ENCODE assay signal across 26 cellular contexts in the genomic region with DNA sequence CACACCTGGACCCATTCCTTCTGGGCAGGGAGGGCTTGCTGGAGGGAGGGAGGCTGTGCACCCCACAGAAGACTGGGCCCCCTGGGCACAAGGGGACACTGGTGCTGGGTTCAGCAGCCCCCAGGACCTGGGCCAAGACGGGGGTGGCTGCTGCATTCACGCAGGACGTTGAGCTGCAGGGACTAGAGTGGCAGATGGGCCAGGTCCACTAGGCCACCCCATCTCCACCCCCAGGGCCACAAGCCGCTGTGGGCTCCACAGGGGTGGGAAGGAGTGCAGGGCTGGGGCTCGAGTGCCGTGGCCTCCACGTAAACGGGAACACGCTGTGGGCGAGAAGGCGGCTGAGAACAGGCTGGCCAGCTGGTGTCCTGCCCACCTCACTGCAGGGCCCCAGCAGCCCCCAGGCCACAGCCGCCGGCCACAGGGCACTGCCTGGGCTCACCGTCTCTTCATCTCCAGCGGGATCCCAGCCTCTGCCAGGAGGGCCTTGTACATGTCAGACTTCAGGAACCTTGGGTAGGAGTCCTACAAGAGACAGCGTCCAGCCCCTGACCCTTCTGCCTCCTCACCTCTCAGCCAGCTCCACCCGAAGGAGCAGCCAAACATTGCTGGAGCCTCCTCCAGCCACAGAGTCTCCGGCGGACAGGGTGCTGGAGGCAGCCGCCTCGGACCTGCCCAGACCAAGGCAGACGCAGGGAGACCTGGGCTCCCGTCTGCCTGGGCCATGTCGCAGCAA. TPM values are rescaled to one million over a fixed set of nuclear protein-coding genes. Genes with fewer than 3 reads are reported as not detected.
"Had no signal": no experiment of that assay in that cellular context is flagged by ENCODE, and none has a peak within 500 bp of the region (broad histone marks: within the 10 kb centered on the region; RNA-seq: fewer than 3 reads in every experiment).

No MANE protein-coding gene starts in this region.

- H3K79me2 ChIP-seq: parathyroid adenoma had no signal

- H3K36me3 ChIP-seq: brain microvascular endothelial cell, neural progenitor cell had no signal

- DNase-seq: activated CD4-positive, alpha-beta memory T cell treated with anti-CD3 and anti-CD28 coated beads, Interleukin-2, amount 10 ng/mL, durations not matched to agents 7 days and 5 days; activated CD4-positive, alpha-beta T cell treated with anti-CD3 and anti-CD28 coated beads for 36 hours; activated naive CD4-positive, alpha-beta T cell treated with anti-CD3 and anti-CD28 coated beads, Interleukin-2, amount 10 ng/mL, durations not matched to agents 7 days and 5 days; activated naive CD8-positive, alpha-beta T cell treated with anti-CD3 and anti-CD28 coated beads, Interleukin-2, amount 50 U/mL, for 24 hours; activated T-cell treated with anti-CD3 and anti-CD28 coated beads, Interleukin-2, amount 50 U/mL, for 24 hours; anterior cingulate cortex; brain microvascular endothelial cell; central memory CD4-positive, alpha-beta T cell; erythroblast; left ventricle myocardium superior; naive B cell; stimulated activated CD4-positive, alpha-beta T cell treated with anti-CD3 and anti-CD28 coated beads, Interleukin-4, amount 100 ng/mL, for 24 hours; stomach had no signal

- ATAC-seq: activated CD4-positive, alpha-beta T cell treated with anti-CD3 and anti-CD28 coated beads for 36 hours; activated naive CD8-positive, alpha-beta T cell treated with anti-CD3 and anti-CD28 coated beads, Interleukin-2, amount 50 U/mL, for 24 hours; left ventricle myocardium superior; sciatic nerve; stimulated activated effector memory CD8-positive, alpha-beta T cell treated with anti-CD3 and anti-CD28 coated beads, Interleukin-12 subunit alpha, Interleukin-12 subunit beta, amount 100 ng/mL, for 72 hours; WTC11 had no signal

- FAIRE-seq: endometrium, frontal cortex, TTC549 had no signal

- H2AFZ ChIP-seq: neural progenitor cell, parathyroid adenoma had no signal

- H3K9ac ChIP-seq: neural progenitor cell, parathyroid adenoma had no signal

- H3K4me2 ChIP-seq: neural progenitor cell had no signal

- H3K27ac ChIP-seq: brain microvascular endothelial cell, coronary artery, neural progenitor cell, parathyroid adenoma, stomach, vagina had no signal

- H3K4me3 ChIP-seq: coronary artery, neural progenitor cell, stomach, vagina had no signal

- H3K4me1 ChIP-seq: neural progenitor cell, parathyroid adenoma, vagina had no signal

- H3K9me3 ChIP-seq: stomach, vagina had no signal

- H3K27me3 ChIP-seq: brain microvascular endothelial cell, vagina had no signal

RNA-seq across cellular contexts. Expression of a gene that starts 6.5 kb away (rescaled TPM):
- total RNA-seq: kidney epithelial cell, mononuclear cell had no signal

RNA-seq across cellular contexts. Expression of a gene that starts 11.2 kb away (rescaled TPM):
- total RNA-seq: activated CD4-positive, alpha-beta memory T cell treated with anti-CD3 and anti-CD28 coated beads, Interleukin-2, amount 10 ng/mL, durations not matched to agents 7 days and 5 days; activated CD4-positive, alpha-beta T cell treated with anti-CD3 and anti-CD28 coated beads for 36 hours; mononuclear cell; vagina had no signal

RNA-seq across cellular contexts. Expression of a gene that starts 13.7 kb away (rescaled TPM):
- total RNA-seq: activated CD4-positive, alpha-beta memory T cell treated with anti-CD3 and anti-CD28 coated beads, Interleukin-2, amount 10 ng/mL, durations not matched to agents 7 days and 5 days; activated CD4-positive, alpha-beta T cell treated with anti-CD3 and anti-CD28 coated beads for 36 hours; activated T-helper 2 cell treated with anti-CD3 and anti-CD28 coated beads, Interferon-gamma antibody, Interleukin-2, Interleukin-4, amounts not matched to agents 10 μg/mL and 5 μg/mL and 100 μg/mL, durations not matched to agents 14 hours and 24 hours and 36 hours; kidney epithelial cell; mononuclear cell; vagina had no signal
